2 cellular contexts compared by ENCODE assay signal in genomic region chr15:22846073-22846472, GRCh38.
TF ChIP-seq lines count a peak whose summit lies in the region.

No MANE protein-coding gene starts in this region.

TF ChIP-seq in SK-N-SH, 30 proteins besides CTCF, POLR2A, EP300 and RAD21:
- TF ChIP-seq SMC3 (IDR thresholded peaks at IDR 0.05; ENCODE audit: low read depth, low read length) (no peak), EZH2phosphoT487 (IDR thresholded peaks at IDR 0.05; ENCODE audit: borderline replicate concordance, low read depth) (no peak), ELF1 (IDR thresholded peaks at IDR 0.05) (no peak), CHD2 (IDR thresholded peaks at IDR 0.05; ENCODE audit: low read length, partially characterized antibody) (no peak), ZBTB33 (IDR thresholded peaks at IDR 0.05; ENCODE audit: borderline replicate concordance, low read depth) (no peak), YY1 (IDR thresholded peaks at IDR 0.05; ENCODE audit: low read depth) (no peak), RFX5 (IDR thresholded peaks at IDR 0.05; ENCODE audit: low read length) (no peak), NFIC (IDR thresholded peaks at IDR 0.05; ENCODE audit: borderline replicate concordance) (no peak), USF2 (IDR thresholded peaks at IDR 0.05; ENCODE audit: borderline replicate concordance, low read depth, low read length) (no peak), MAX (IDR thresholded peaks at IDR 0.05; ENCODE audit: low read depth) (no peak), FOXM1 (IDR thresholded peaks at IDR 0.05; ENCODE audit: low read depth) (no peak), FOSL2 (IDR thresholded peaks at IDR 0.05; ENCODE audit: borderline replicate concordance, low read depth) (no peak), GABPA (IDR thresholded peaks at IDR 0.05; ENCODE audit: low read depth) (no peak), PBX3 (IDR thresholded peaks at IDR 0.05) (no peak), RXRA (IDR thresholded peaks at IDR 0.05; ENCODE audit: borderline replicate concordance, low read depth) (no peak), MXI1 (IDR thresholded peaks at IDR 0.05; ENCODE audit: low read depth, low read length) (no peak)

TF ChIP-seq in SK-N-SH treated with all-trans-retinoic acid at 6 μM for 48 hours, 23 proteins besides CTCF, POLR2A, EP300 and RAD21:
- no peak for TF ChIP-seq ZNF8 (CRISPR knock-in tag; IDR thresholded peaks at IDR 0.05)
- no peak for TF ChIP-seq CSRNP3 (CRISPR knock-in tag; IDR thresholded peaks at IDR 0.05)
- no peak for TF ChIP-seq GLIS3 (CRISPR knock-in tag; IDR thresholded peaks at IDR 0.05)
- no peak for TF ChIP-seq TSHZ2 (CRISPR knock-in tag; IDR thresholded peaks at IDR 0.05)
